12 cellular contexts compared by ENCODE assay signal in the genomic region with DNA sequence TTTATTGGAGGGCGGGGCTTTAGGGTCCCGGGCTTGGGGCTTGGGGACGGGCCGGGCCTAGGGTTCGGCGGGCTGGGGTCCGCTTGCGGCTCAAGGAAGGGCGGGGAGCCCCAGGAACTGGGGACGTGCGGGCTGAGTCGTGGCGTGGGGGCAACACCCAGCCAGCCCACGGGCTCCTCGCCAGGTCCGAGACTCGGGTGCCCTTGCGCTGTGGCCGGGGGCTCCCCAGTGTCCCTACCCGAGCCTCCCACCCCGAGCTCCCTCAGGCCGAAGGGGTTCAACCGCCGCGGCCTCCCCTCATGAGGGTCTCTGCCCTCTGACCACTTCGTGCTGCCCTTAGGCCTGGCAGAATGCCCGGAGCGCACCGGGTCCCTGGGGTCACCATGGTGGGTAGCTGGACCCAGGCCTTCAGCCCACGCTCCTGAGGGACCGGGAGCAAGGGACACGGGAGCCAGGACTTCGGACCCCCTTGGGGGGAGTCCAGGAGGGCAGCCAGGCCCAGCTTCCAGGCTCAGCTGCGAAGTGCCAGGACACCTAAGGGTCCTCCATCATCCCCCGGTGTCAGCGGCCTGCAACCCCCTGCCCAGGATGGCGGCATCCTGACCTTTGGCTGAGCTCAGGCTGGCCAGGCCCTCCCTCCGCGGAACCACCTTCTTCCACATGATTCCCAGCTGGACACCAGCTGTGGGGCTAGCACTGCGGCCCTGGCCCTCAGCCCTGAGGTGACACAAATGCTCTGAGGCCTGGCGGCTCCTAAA. TPM values are rescaled to one million over a fixed set of nuclear protein-coding genes. Genes with fewer than 3 reads are reported as not detected.
A peak's percentile ranks its signal among the peaks of the same experiment; 100 is the strongest.
DNase-seq lines count a peak whose midpoint lies in the region; ATAC-seq, FAIRE-seq and TF ChIP-seq lines count a peak whose summit lies in the region.
"Had no signal": no experiment of that assay in that cellular context is flagged by ENCODE, and none has a peak within 500 bp of the region (broad histone marks: within the 10 kb centered on the region; RNA-seq: fewer than 3 reads in every experiment).

No MANE protein-coding gene starts in this region.

- WGBS in body of pancreas, 2 donors = 72 to 96% methylated on average over 7 to 19 of the region's 41 CpGs
- WGBS in right cardiac atrium = 76% methylated on average over 41 of the region's 41 CpGs
- 83 to 87% methylated on average over 34 to 41 of the region's 41 CpGs for WGBS in pancreas, 2 donors

- H3K4me3 ChIP-seq in body of pancreas (no peak overlapping the region), right cardiac atrium (ENCODE audit: low read length) (no peak overlapping the region), pancreas (no peak overlapping the region)

- FAIRE-seq in pancreas (lab: Jason Lieb, UNC) (no peak), urothelium cell line (lab: Jason Lieb, UNC) (no peak)
- FAIRE-seq: G401.6 had no signal

- intact Hi-C loops in body of pancreas (cut with DNase I) (no loop called here), right cardiac atrium (cut with DNase I) (no loop called here), pancreas (cut with DNase I) (no loop called here)

- H3K27ac ChIP-seq in C4-2B (peak overlapping the region; percentile 92), body of pancreas (peak overlapping the region in 3 of 4 donors; percentile 64 to 73 (median 66)), right cardiac atrium (ENCODE audit: low read length) (no peak overlapping the region), pancreas (peak overlapping the region in 2 of 4 donors; percentile 32 to 46)

- H3K27me3 ChIP-seq in body of pancreas (no peaks in the 10 kb centered on the region), right cardiac atrium (ENCODE audit: control insufficient read depth, insufficient read depth) (no peaks in the 10 kb centered on the region), pancreas (no peaks in the 10 kb centered on the region)
- H3K27me3 ChIP-seq: BLaER1 had no signal

- DNase-seq in body of pancreas (peak; percentile 41 to 70 (median 46)), right cardiac atrium (peak; percentile 55 to 85 (median 79)), pancreas (peak in 4 of 6 donors; percentile 28 to 89 (median 68)), urothelium cell line (ENCODE audit: low spot score) (no peak), RKO (ENCODE audit: low spot score) (no peak)

- no peak for TF ChIP-seq POLR2A in body of pancreas (IDR thresholded peaks at IDR 0.05)

- ATAC-seq in body of pancreas (no peak), right cardiac atrium (peak; percentile 2 to 18), pancreas (peak in 2 of 4 donors; percentile 11 to 31), GM18502 (IDR thresholded peaks at IDR 0.05; ENCODE audit: poor library complexity, unreplicated experiment) (no peak), GM18519 (IDR thresholded peaks at IDR 0.05; ENCODE audit: low FRiP score, unreplicated experiment) (no peak)

- no peaks in the 10 kb centered on the region for H3K9me3 ChIP-seq in body of pancreas
- H3K9me3 ChIP-seq in right cardiac atrium (ENCODE audit: control insufficient read depth, low read length) = no peaks in the 10 kb centered on the region
- no peaks in the 10 kb centered on the region for H3K9me3 ChIP-seq in pancreas
- H3K9me3 ChIP-seq: BLaER1 had no signal

- H3K4me1 ChIP-seq in body of pancreas (peaks cover 47% of the 10 kb centered on the region), right cardiac atrium (ENCODE audit: control insufficient read depth, insufficient read depth, low read length) (no peaks in the 10 kb centered on the region), pancreas (peaks cover 10 to 20% (median 10%) of the 10 kb centered on the region in 3 donors)

- peaks cover 0 to 2% of the 10 kb centered on the region in 2 donors for H3K36me3 ChIP-seq in body of pancreas (replicated peaks in 1 of 2; ENCODE audit: insufficient read depth in 1 of 2, low read depth in 2 of 2)
- H3K36me3 ChIP-seq in pancreas = peaks cover 0 to 11% (median 0%) of the 10 kb centered on the region in 3 donors

- TF ChIP-seq CTCF in C4-2B (conservative IDR thresholded peaks at IDR 0.05) = no peak
- TF ChIP-seq CTCF in body of pancreas (IDR thresholded peaks at IDR 0.05) = no peak
- no peak for TF ChIP-seq CTCF in pancreas (IDR thresholded peaks at IDR 0.05)

RNA-seq across cellular contexts. Expression of gene FUOM, which starts 0.5 kb away (rescaled TPM):
- total RNA-seq in body of pancreas (10 to 100 TPM; 12.5 to 16.1 TPM), right cardiac atrium (10 to 100 TPM; 19.7 to 25.0 (median 21.8) TPM), pancreas (10 to 100 TPM in 2 of 6 donors, 1 to 10 TPM in 4; 6.3 to 19.2 (median 6.7) TPM)
- polyA plus RNA-seq in right cardiac atrium (26.9 TPM), pancreas (10 to 100 TPM; 18.0 to 18.6 TPM)

RNA-seq across cellular contexts. Expression of gene PRAP1, which starts 11.2 kb away (rescaled TPM):
- total RNA-seq in body of pancreas (1 to 10 TPM in 1 of 2 donors, not detected in 1; 6.5 TPM), right cardiac atrium (not detected), pancreas (not detected)
- polyA plus RNA-seq in right cardiac atrium (not detected), pancreas (not detected)
- total RNA-seq: activated T-cell treated with anti-CD3 and anti-CD28 coated beads, Interleukin-2, amount 50 U/mL, for 4 hours; posterior vena cava had no signal

RNA-seq across cellular contexts. Expression of gene ECHS1, which starts 14.8 kb away (rescaled TPM):
- total RNA-seq in body of pancreas (10 to 100 TPM; 44.4 to 71.9 TPM), right cardiac atrium (100 to 1,000 TPM in 2 of 4 donors, 10 to 100 TPM in 2; 91.0 to 124 (median 107) TPM), pancreas (10 to 100 TPM; 32.4 to 47.2 (median 36.1) TPM)
- polyA plus RNA-seq in right cardiac atrium (177 TPM), pancreas (10 to 100 TPM; 43.0 to 69.2 TPM)

RNA-seq across cellular contexts. Expression of gene PAOX, which starts 20.7 kb away (rescaled TPM):
- total RNA-seq in body of pancreas (1 to 10 TPM; 8.3 to 9.6 TPM), right cardiac atrium (1 to 10 TPM; 2.9 to 3.4 (median 3.2) TPM), pancreas (1 to 10 TPM; 2.8 to 4.9 (median 3.4) TPM)
- polyA plus RNA-seq in right cardiac atrium (2.7 TPM), pancreas (1 to 10 TPM; 6.4 to 9.9 TPM)

RNA-seq across cellular contexts. Expression of gene CALY, which starts 21.6 kb away (rescaled TPM):
- total RNA-seq in body of pancreas = 1 to 10 TPM in 1 of 2 donors, not detected in 1; 1.8 TPM
- total RNA-seq in right cardiac atrium = not detected
- 0.18 TPM for polyA plus RNA-seq in right cardiac atrium
- 1 to 10 TPM in 4 of 6 donors, under 1 TPM in 2; 0.75 to 7.0 (median 2.3) TPM for total RNA-seq in pancreas
- 10 to 100 TPM in 1 of 2 donors, 1 to 10 TPM in 1; 3.7 to 17.8 TPM for polyA plus RNA-seq in pancreas
- total RNA-seq: activated T-cell treated with anti-CD3 and anti-CD28 coated beads, Interleukin-2, amount 50 U/mL, for 4 hours; posterior vena cava had no signal

Comparison
In these comparisons a context has a peak if more than half of its experiments do, and no peak if none do; other contexts are left out.
1. ATAC-seq: peak in right cardiac atrium (2 of 2); none in body of pancreas (single experiment), GM18502 (single experiment) and GM18519 (single experiment).
2. DNase-seq: peak in body of pancreas (4 of 4), right cardiac atrium (3 of 3) and pancreas (4 of 6); none in urothelium cell line (single experiment) and RKO (single experiment).